Comparison of ENCODE assay signal across 16 cellular contexts in genomic region chr4:159002950-159003349, GRCh38.
DNase-seq lines count a peak whose midpoint lies in the region; ATAC-seq and TF ChIP-seq lines count a peak whose summit lies in the region.
"Had no signal": no experiment of that assay in that cellular context is flagged by ENCODE, and none has a peak within 500 bp of the region (broad histone marks: within the 10 kb centered on the region; RNA-seq: fewer than 3 reads in every experiment).

No MANE protein-coding gene starts in this region.

- H3K27ac ChIP-seq in HEK293 (ENCODE audit: extremely low read depth, low read depth, low read length) (0 out of 2 replicates have a peak overlapping the region, but pooled peaks have one; percentile 5), PC-3 (ENCODE audit: low read length) (no peak overlapping the region), uterus (no peak overlapping the region)
- H3K27ac ChIP-seq: gastrocnemius medialis, SJSA1, WERI-Rb-1 had no signal

- H3K36me3 ChIP-seq in HEK293 (ENCODE audit: control insufficient read depth in 2 of 2, insufficient read depth in 1 of 2, low read length in 2 of 2) (no peaks in the 10 kb centered on the region), skeletal muscle satellite cell (ENCODE audit: insufficient read depth, low read length) (no peaks in the 10 kb centered on the region), PC-3 (ENCODE audit: low read depth, low read length) (no peaks in the 10 kb centered on the region), uterus (no peaks in the 10 kb centered on the region)
- H3K36me3 ChIP-seq: gastrocnemius medialis, SJSA1, WERI-Rb-1 had no signal

- H3K9me3 ChIP-seq in HEK293 (ENCODE audit: control insufficient read depth, insufficient read depth, low read depth, low read length), result no peaks in the 10 kb centered on the region
- H3K9me3 ChIP-seq in skeletal muscle satellite cell (replicated peaks; ENCODE audit: low read length), result no peaks in the 10 kb centered on the region
- H3K9me3 ChIP-seq in PC-3 (ENCODE audit: low read length), result no peaks in the 10 kb centered on the region
- no peaks in the 10 kb centered on the region for H3K9me3 ChIP-seq in uterus
- H3K9me3 ChIP-seq: gastrocnemius medialis, SJSA1 had no signal

- no peak for TF ChIP-seq POLR2A in uterus (IDR thresholded peaks at IDR 0.05)

- peaks cover 12% of the 10 kb centered on the region for H3K4me1 Mint-ChIP-seq in activated naive CD8-positive, alpha-beta T cell treated with anti-CD3 and anti-CD28 coated beads for 36 hours
- H3K4me1 Mint-ChIP-seq: activated naive CD4-positive, alpha-beta T cell treated with anti-CD3 and anti-CD28 coated beads, Interleukin-2, amount 10 ng/mL, durations not matched to agents 7 days and 5 days had no signal

- peaks cover 3% of the 10 kb centered on the region for H3K9me3 Mint-ChIP-seq in activated naive CD8-positive, alpha-beta T cell treated with anti-CD3 and anti-CD28 coated beads for 36 hours
- H3K9me3 Mint-ChIP-seq: activated naive CD4-positive, alpha-beta T cell treated with anti-CD3 and anti-CD28 coated beads, Interleukin-2, amount 10 ng/mL, durations not matched to agents 7 days and 5 days; dendritic cell treated with granulocyte-macrophage colony-stimulating factor and Interleukin-4, amounts not matched to agents 40 ng/mL and 50 ng/mL, for 4 days had no signal

- peak overlapping the region; percentile 30 for H3K4me2 ChIP-seq in skeletal muscle satellite cell (ENCODE audit: low read length)
- H3K4me2 ChIP-seq in PC-3 (ENCODE audit: low read length), result no peak overlapping the region

- H3K27me3 ChIP-seq in skeletal muscle satellite cell (ENCODE audit: control insufficient read depth, insufficient read depth, low read length) (no peaks in the 10 kb centered on the region), PC-3 (ENCODE audit: low read length) (no peaks in the 10 kb centered on the region), uterus (no peaks in the 10 kb centered on the region)
- H3K27me3 ChIP-seq: gastrocnemius medialis, SJSA1 had no signal

- peak overlapping the region; percentile 9 for H3K27ac Mint-ChIP-seq in activated naive CD8-positive, alpha-beta T cell treated with anti-CD3 and anti-CD28 coated beads for 36 hours
- H3K27ac Mint-ChIP-seq: activated naive CD4-positive, alpha-beta T cell treated with anti-CD3 and anti-CD28 coated beads, Interleukin-2, amount 10 ng/mL, durations not matched to agents 7 days and 5 days; dendritic cell treated with granulocyte-macrophage colony-stimulating factor and Interleukin-4, amounts not matched to agents 40 ng/mL and 50 ng/mL, for 4 days had no signal

- no peaks in the 10 kb centered on the region for H3F3A ChIP-seq in PC-3 (ENCODE audit: low read length, unreplicated experiment)

- no peaks in the 10 kb centered on the region for H4K20me1 ChIP-seq in PC-3 (ENCODE audit: low read length)

- no peak for DNase-seq in activated naive CD8-positive, alpha-beta T cell treated with anti-CD3 and anti-CD28 coated beads for 36 hours
- DNase-seq in fibroblast of pulmonary artery (ENCODE audit: low read depth), result peak; percentile 87
- no peak for DNase-seq in PC-3
- DNase-seq in uterus, result no peak
- no peak for DNase-seq in inferior parietal cortex (ENCODE audit: extremely low spot score)
- DNase-seq: activated naive CD4-positive, alpha-beta T cell treated with anti-CD3 and anti-CD28 coated beads, Interleukin-2, amount 10 ng/mL, durations not matched to agents 7 days and 5 days; gastrocnemius medialis; H7; kidney; NK-92 treated with Interleukin-12 subunit alpha and Interleukin-12 subunit beta, amount 100 ng/mL, for 24 hours; retina; WERI-Rb-1 had no signal

- TF ChIP-seq CTCF in HEK293 (tag by site-specific recombination; IDR thresholded peaks at IDR 0.05) (no peak), fibroblast of pulmonary artery (IDR thresholded peaks at IDR 0.05; ENCODE audit: low read length, missing control alignments) (no peak), PC-3 (conservative IDR thresholded peaks at IDR 0.05; ENCODE audit: low read depth, low read length) (no peak), uterus (IDR thresholded peaks at IDR 0.05) (no peak)

- H3K4me1 ChIP-seq in HEK293 (ENCODE audit: control insufficient read depth, insufficient read depth, low read length), result peaks cover 6% of the 10 kb centered on the region; the same call in 1 of the 2 replicates
- H3K4me1 ChIP-seq in skeletal muscle satellite cell (ENCODE audit: control insufficient read depth, insufficient read depth, low read length), result peaks cover 26% of the 10 kb centered on the region
- peaks cover 38% of the 10 kb centered on the region for H3K4me1 ChIP-seq in PC-3 (ENCODE audit: insufficient read depth, low read length)
- H3K4me1 ChIP-seq in uterus, result no peaks in the 10 kb centered on the region

- no peaks in the 10 kb centered on the region for H3K9me2 ChIP-seq in PC-3 (replicated peaks; ENCODE audit: low read length)

- no peak overlapping the region for H2AFZ ChIP-seq in PC-3 (ENCODE audit: low read length)

- POLR2A ChIA-PET in HEK293 (lab: Yijun Ruan, JAX) (interaction anchor here (0.6 kb wide), 1 partner anchor 16 kb away, joined by 3 read pairs; no protein-coding TSS in a partner anchor), PC-3 (lab: Charles Lee; ENCODE audit: unreplicated experiment) (no interaction called here)

- CTCF ChIA-PET in HEK293 (lab: Yijun Ruan, JAX) (interaction anchor here (0.5 kb wide), 1 partner anchor 443 kb away, joined by 6 read pairs; no protein-coding TSS in a partner anchor), PC-3 (lab: Charles Lee) (interaction anchor here (0.5 kb wide), 1 partner anchor 382 kb away, joined by 3 read pairs; no protein-coding TSS in a partner anchor)

- intact Hi-C loops in PC-3 (cut with micrococcal nuclease) (no loop called here), uterus (cut with DNase I; ENCODE audit: low total_unique reads) (no loop called here)

- no peak for ATAC-seq in PC-3
- ATAC-seq: gastrocnemius medialis had no signal

- peaks cover 9% of the 10 kb centered on the region for H3K27me3 Mint-ChIP-seq in activated naive CD8-positive, alpha-beta T cell treated with anti-CD3 and anti-CD28 coated beads for 36 hours
- H3K27me3 Mint-ChIP-seq: dendritic cell treated with granulocyte-macrophage colony-stimulating factor and Interleukin-4, amounts not matched to agents 40 ng/mL and 50 ng/mL, for 4 days had no signal

- H3K9ac ChIP-seq in skeletal muscle satellite cell (ENCODE audit: low read depth, low read length) (no peak overlapping the region), PC-3 (ENCODE audit: low read length) (no peak overlapping the region)

- no peaks in the 10 kb centered on the region for H3K79me2 ChIP-seq in PC-3 (ENCODE audit: low read length)

- no TSS peak for BruUV-seq in PC-3 (replicated peaks; lab: Mats Ljungman, UMichigan)

- no peak overlapping the region for H3K4me3 Mint-ChIP-seq in activated naive CD8-positive, alpha-beta T cell treated with anti-CD3 and anti-CD28 coated beads for 36 hours
- H3K4me3 Mint-ChIP-seq: activated naive CD4-positive, alpha-beta T cell treated with anti-CD3 and anti-CD28 coated beads, Interleukin-2, amount 10 ng/mL, durations not matched to agents 7 days and 5 days; dendritic cell treated with granulocyte-macrophage colony-stimulating factor and Interleukin-4, amounts not matched to agents 40 ng/mL and 50 ng/mL, for 4 days had no signal

- no peak overlapping the region for H3K4me3 ChIP-seq in HEK293 (ENCODE audit: low read depth, low read length)
- no peak overlapping the region for H3K4me3 ChIP-seq in fibroblast of pulmonary artery (replicated peaks; ENCODE audit: low read depth, low read length)
- no peak overlapping the region for H3K4me3 ChIP-seq in skeletal muscle satellite cell (ENCODE audit: low read length)
- no peak overlapping the region for H3K4me3 ChIP-seq in PC-3 (ENCODE audit: low read length)
- H3K4me3 ChIP-seq in uterus, result no peak overlapping the region
- H3K4me3 ChIP-seq: gastrocnemius medialis, SJSA1 had no signal

- H3K36me3 Mint-ChIP-seq in activated naive CD8-positive, alpha-beta T cell treated with anti-CD3 and anti-CD28 coated beads for 36 hours, result no peaks in the 10 kb centered on the region
- H3K36me3 Mint-ChIP-seq: activated naive CD4-positive, alpha-beta T cell treated with anti-CD3 and anti-CD28 coated beads, Interleukin-2, amount 10 ng/mL, durations not matched to agents 7 days and 5 days had no signal

TF ChIP-seq in HEK293, 187 proteins besides CTCF, POLR2A, EP300 and RAD21 (continues in another document):
- TF ChIP-seq TRIM28 (IDR thresholded peaks at IDR 0.05; ENCODE audit: borderline replicate concordance, low read length), result 0 out of 2 replicates have a peak, but pooled peaks have one; percentile 49
- TF ChIP-seq, protein P1, sequence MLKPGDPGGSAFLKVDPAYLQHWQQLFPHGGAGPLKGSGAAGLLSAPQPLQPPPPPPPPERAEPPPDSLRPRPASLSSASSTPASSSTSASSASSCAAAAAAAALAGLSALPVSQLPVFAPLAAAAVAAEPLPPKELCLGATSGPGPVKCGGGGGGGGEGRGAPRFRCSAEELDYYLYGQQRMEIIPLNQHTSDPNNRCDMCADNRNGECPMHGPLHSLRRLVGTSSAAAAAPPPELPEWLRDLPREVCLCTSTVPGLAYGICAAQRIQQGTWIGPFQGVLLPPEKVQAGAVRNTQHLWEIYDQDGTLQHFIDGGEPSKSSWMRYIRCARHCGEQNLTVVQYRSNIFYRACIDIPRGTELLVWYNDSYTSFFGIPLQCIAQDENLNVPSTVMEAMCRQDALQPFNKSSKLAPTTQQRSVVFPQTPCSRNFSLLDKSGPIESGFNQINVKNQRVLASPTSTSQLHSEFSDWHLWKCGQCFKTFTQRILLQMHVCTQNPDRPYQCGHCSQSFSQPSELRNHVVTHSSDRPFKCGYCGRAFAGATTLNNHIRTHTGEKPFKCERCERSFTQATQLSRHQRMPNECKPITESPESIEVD (tag by site-specific recombination; IDR thresholded peaks at IDR 0.05), result peak; percentile 60
- TF ChIP-seq, protein P2, sequence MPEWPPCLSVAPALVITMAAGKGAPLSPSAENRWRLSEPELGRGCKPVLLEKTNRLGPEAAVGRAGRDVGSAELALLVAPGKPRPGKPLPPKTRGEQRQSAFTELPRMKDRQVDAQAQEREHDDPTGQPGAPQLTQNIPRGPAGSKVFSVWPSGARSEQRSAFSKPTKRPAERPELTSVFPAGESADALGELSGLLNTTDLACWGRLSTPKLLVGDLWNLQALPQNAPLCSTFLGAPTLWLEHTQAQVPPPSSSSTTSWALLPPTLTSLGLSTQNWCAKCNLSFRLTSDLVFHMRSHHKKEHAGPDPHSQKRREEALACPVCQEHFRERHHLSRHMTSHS (tag by site-specific recombination; IDR thresholded peaks at IDR 0.05), result no peak
- peak; percentile 45; the same call in 1 of the 2 replicates for TF ChIP-seq PRDM1 (tag by site-specific recombination; IDR thresholded peaks at IDR 0.05)
